8 cellular contexts compared by ENCODE assay signal in the genomic region with DNA sequence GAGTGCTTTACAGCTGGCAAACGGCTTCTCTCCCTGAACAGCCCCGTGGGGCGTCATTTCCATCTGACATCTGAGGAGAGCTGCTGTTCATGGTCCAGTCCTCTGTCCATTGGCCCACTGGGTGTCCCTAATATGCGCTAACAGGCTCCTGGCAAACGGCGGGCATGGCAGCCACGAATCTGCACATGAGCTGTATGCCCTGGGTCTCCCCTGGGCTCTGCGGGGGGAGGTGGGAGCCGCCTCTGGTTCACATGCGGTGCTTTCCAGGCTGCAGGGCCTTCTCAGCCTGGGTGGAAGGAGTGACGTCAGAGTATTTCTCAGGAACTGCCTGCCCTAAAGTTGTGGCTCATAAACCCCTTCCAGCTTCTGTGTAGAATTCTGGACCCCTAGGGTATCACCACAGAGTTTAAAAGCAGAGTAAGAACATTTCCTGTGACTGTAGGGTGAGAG.
A peak's percentile ranks its signal among the peaks of the same experiment; 100 is the strongest.
DNase-seq lines count a peak whose midpoint lies in the region; ATAC-seq and TF ChIP-seq lines count a peak whose summit lies in the region.

No MANE protein-coding gene starts in this region.

- CTCF ChIA-PET in activated B cell treated with CpG ODN at 0.5 μM for 24 hours (lab: Charles Lee), result interaction anchor here (0.9 to 1.7 kb wide), 4 partner anchors 28 to 188 kb away, joined by 3 to 16 read pairs (median 4); no protein-coding TSS in a partner anchor

- peak overlapping the region; percentile 62 for H3K4me3 Mint-ChIP-seq in activated B cell treated with CpG ODN at 0.5 μM for 24 hours
- H3K4me3 Mint-ChIP-seq in central memory CD8-positive, alpha-beta T cell, result peak overlapping the region; percentile 74
- peak overlapping the region; percentile 85 to 91 for H3K4me3 Mint-ChIP-seq in stimulated activated naive B cell treated with anti-CD40 and anti-IgM and Interleukin-4, amounts not matched to agents 10 μg/mL and 1 μg/mL and 100 μg/mL, for 72 hours

- peaks cover 6% of the 10 kb centered on the region; the same call in 1 of the 2 replicates for H3F3A ChIP-seq in DOHH2 (ENCODE audit: control insufficient read depth, insufficient read depth)

- peak in 1 of 2 experiments; percentile 72 for DNase-seq in HL-60 (ENCODE audit: low read depth in 1 of 2, low spot score in 1 of 2)
- peak; percentile 59 for DNase-seq in activated B cell treated with CpG ODN at 0.5 μM for 24 hours
- DNase-seq in central memory CD8-positive, alpha-beta T cell (ENCODE audit: low spot score in 2 of 2), result peak in 1 of 2 donors; percentile 68
- peak; percentile 53 for DNase-seq in myocyte (ENCODE audit: low read depth)
- peak; percentile 94 for DNase-seq in stimulated activated naive B cell treated with anti-CD40 and anti-IgM and Interleukin-4, amounts not matched to agents 10 μg/mL and 1 μg/mL and 100 μg/mL, for 72 hours
- DNase-seq in HUDEP-2 (lab: John Stamatoyannopoulos, UW; ENCODE audit: unreplicated experiment in 76 of 76), result no peak
- no peak for DNase-seq in NCI-H524 treated with DMSO at 0.1 percent for 48 hours (lab: John Stamatoyannopoulos, UW)

- peak overlapping the region; percentile 63 for H3K4me2 ChIP-seq in DOHH2 (ENCODE audit: low read length)

- no peaks in the 10 kb centered on the region for H3K27me3 Mint-ChIP-seq in activated B cell treated with CpG ODN at 0.5 μM for 24 hours
- no peaks in the 10 kb centered on the region for H3K27me3 Mint-ChIP-seq in central memory CD8-positive, alpha-beta T cell
- H3K27me3 Mint-ChIP-seq in stimulated activated naive B cell treated with anti-CD40 and anti-IgM and Interleukin-4, amounts not matched to agents 10 μg/mL and 1 μg/mL and 100 μg/mL, for 72 hours, result no peaks in the 10 kb centered on the region

- intact Hi-C loops in activated B cell treated with CpG ODN at 0.5 μM for 24 hours (cut with micrococcal nuclease), result loop anchor here (1.0 kb wide), 1 partner anchor 8 kb away; no protein-coding TSS in a partner anchor

- peaks cover 87% of the 10 kb centered on the region for H3K4me1 ChIP-seq in DOHH2 (ENCODE audit: control insufficient read depth, low read length)

- no peak for TF ChIP-seq CTCF in DOHH2 (IDR thresholded peaks at IDR 0.05; ENCODE audit: low read depth, low read length, poor library complexity, severe bottlenecking)
- no peak for TF ChIP-seq CTCF in HL-60 (IDR thresholded peaks at IDR 0.05; ENCODE audit: insufficient read depth, low read length)
- TF ChIP-seq CTCF in activated B cell treated with CpG ODN at 0.5 μM for 24 hours (IDR thresholded peaks at IDR 0.05), result no peak

- H3K9me2 ChIP-seq in DOHH2 (replicated peaks; ENCODE audit: control insufficient read depth, low read length), result no peaks in the 10 kb centered on the region

- H3K4me3 ChIP-seq in DOHH2 (ENCODE audit: low read length) (peak overlapping the region; percentile 23; the same call in 1 of the 2 replicates), HL-60 (replicated peaks; ENCODE audit: insufficient read depth, low read length) (no peak overlapping the region)

- peak overlapping the region; percentile 22; the same call in 1 of the 2 replicates for H3K27ac ChIP-seq in DOHH2 (ENCODE audit: low read depth, low read length)
- H3K27ac ChIP-seq in HL-60 (replicated peaks), result peak overlapping the region; percentile 77

- H3K9me3 ChIP-seq in DOHH2 (ENCODE audit: control insufficient read depth, insufficient read depth, low read length), result no peaks in the 10 kb centered on the region

- H3K27ac Mint-ChIP-seq in activated B cell treated with CpG ODN at 0.5 μM for 24 hours, result peak overlapping the region; percentile 82
- H3K27ac Mint-ChIP-seq in central memory CD8-positive, alpha-beta T cell (ENCODE audit: low read depth), result peak overlapping the region; percentile 97
- peak overlapping the region; percentile 99 for H3K27ac Mint-ChIP-seq in stimulated activated naive B cell treated with anti-CD40 and anti-IgM and Interleukin-4, amounts not matched to agents 10 μg/mL and 1 μg/mL and 100 μg/mL, for 72 hours

- POLR2A ChIA-PET in activated B cell treated with CpG ODN at 0.5 μM for 24 hours (lab: Charles Lee), result interaction anchor here (0.6 to 2.1 kb wide), 6 partner anchors 9 to 27 kb away, joined by 4 to 14 read pairs (median 5); no protein-coding TSS in a partner anchor

- no peaks in the 10 kb centered on the region for H3K9me3 Mint-ChIP-seq in activated B cell treated with CpG ODN at 0.5 μM for 24 hours
- no peaks in the 10 kb centered on the region for H3K9me3 Mint-ChIP-seq in central memory CD8-positive, alpha-beta T cell
- H3K9me3 Mint-ChIP-seq in stimulated activated naive B cell treated with anti-CD40 and anti-IgM and Interleukin-4, amounts not matched to agents 10 μg/mL and 1 μg/mL and 100 μg/mL, for 72 hours, result peaks cover 4% of the 10 kb centered on the region in 2 donors

- peak; percentile 61 for ATAC-seq in activated B cell treated with CpG ODN at 0.5 μM for 24 hours (ENCODE audit: low read depth)
- peak; percentile 66 for ATAC-seq in central memory CD8-positive, alpha-beta T cell (replicated peaks; ENCODE audit: extremely low read depth, poor library complexity, severe bottlenecking)
- ATAC-seq in stimulated activated naive B cell treated with anti-CD40 and anti-IgM and Interleukin-4, amounts not matched to agents 10 μg/mL and 1 μg/mL and 100 μg/mL, for 72 hours (replicated peaks), result peak; percentile 78 to 83

- H3K27me3 ChIP-seq in DOHH2 (ENCODE audit: control insufficient read depth, low read length), result no peaks in the 10 kb centered on the region
- H3K27me3 ChIP-seq in HL-60 (ENCODE audit: insufficient read depth, poor library complexity, severe bottlenecking), result no peaks in the 10 kb centered on the region

- peaks cover 12% of the 10 kb centered on the region for H3K36me3 Mint-ChIP-seq in activated B cell treated with CpG ODN at 0.5 μM for 24 hours (ENCODE audit: low read depth)
- peaks cover 36% of the 10 kb centered on the region for H3K36me3 Mint-ChIP-seq in central memory CD8-positive, alpha-beta T cell (ENCODE audit: insufficient read depth)
- H3K36me3 Mint-ChIP-seq in stimulated activated naive B cell treated with anti-CD40 and anti-IgM and Interleukin-4, amounts not matched to agents 10 μg/mL and 1 μg/mL and 100 μg/mL, for 72 hours, result peaks cover 34 to 53% of the 10 kb centered on the region in 2 donors

- peaks cover 39% of the 10 kb centered on the region for H3K36me3 ChIP-seq in DOHH2 (ENCODE audit: control insufficient read depth, low read length)

- H3K4me1 Mint-ChIP-seq in activated B cell treated with CpG ODN at 0.5 μM for 24 hours, result peaks cover 95% of the 10 kb centered on the region
- H3K4me1 Mint-ChIP-seq in central memory CD8-positive, alpha-beta T cell, result peaks cover 91% of the 10 kb centered on the region
- peaks cover 75 to 100% of the 10 kb centered on the region in 2 donors for H3K4me1 Mint-ChIP-seq in stimulated activated naive B cell treated with anti-CD40 and anti-IgM and Interleukin-4, amounts not matched to agents 10 μg/mL and 1 μg/mL and 100 μg/mL, for 72 hours

- H3K79me2 ChIP-seq in DOHH2 (ENCODE audit: control insufficient read depth, low read length), result peaks cover 100% of the 10 kb centered on the region

- peaks cover 50% of the 10 kb centered on the region for H4K20me1 ChIP-seq in DOHH2 (ENCODE audit: control insufficient read depth, insufficient read depth, low read depth, low read length)

Comparison
In these comparisons a context has a peak if more than half of its experiments do, and no peak if none do; other contexts are left out.
1. DNase-seq: peak in activated B cell treated with CpG ODN at 0.5 μM for 24 hours (single experiment), myocyte (single experiment) and stimulated activated naive B cell treated with anti-CD40 and anti-IgM and Interleukin-4, amounts not matched to agents 10 μg/mL and 1 μg/mL and 100 μg/mL, for 72 hours (single experiment); none in HUDEP-2 (0 of 76) and NCI-H524 treated with DMSO at 0.1 percent for 48 hours (single experiment).
2. Peak in every context shown above with its lines, with median percentiles within 50 percentile points of each other: ATAC-seq, H3K27ac Mint-ChIP-seq and H3K4me3 Mint-ChIP-seq.